ENCODE assay signal across 1 cellular context in genomic region chr6:41937881-41938574, GRCh38.
TF ChIP-seq lines count a peak whose summit lies in the region.

No MANE protein-coding gene starts in this region.

TF ChIP-seq in H1, 55 proteins besides CTCF, POLR2A, EP300 and RAD21:
- no peak for TF ChIP-seq SIN3A (conservative IDR thresholded peaks at IDR 0.05 in 1 of 2, IDR thresholded peaks at IDR 0.05 in 1 of 2; ENCODE audit: low read depth in 1 of 2, low read length in 2 of 2)
- no peak for TF ChIP-seq ZNF274 (IDR thresholded peaks at IDR 0.05; ENCODE audit: borderline replicate concordance, extremely low read depth, low read length)
- TF ChIP-seq EGR1 (IDR thresholded peaks at IDR 0.05; ENCODE audit: borderline replicate concordance, low read depth, low read length): no peak
- no peak for TF ChIP-seq NANOG (IDR thresholded peaks at IDR 0.05; ENCODE audit: insufficient read depth, low read depth, low read length, poor library complexity, severe bottlenecking)
- TF ChIP-seq TCF12 (IDR thresholded peaks at IDR 0.05; ENCODE audit: low read depth, low read length): no peak
- TF ChIP-seq SP2 (IDR thresholded peaks at IDR 0.05; ENCODE audit: low read length): no peak
- TF ChIP-seq BACH1 (IDR thresholded peaks at IDR 0.05; ENCODE audit: low read length): no peak
- no peak for TF ChIP-seq EZH2 (IDR thresholded peaks at IDR 0.05; ENCODE audit: low read depth, low read length, severe bottlenecking)
- TF ChIP-seq PHF8 (conservative IDR thresholded peaks at IDR 0.05; ENCODE audit: low read depth, low read length): no peak
